Comparison of ENCODE assay signal across 12 cellular contexts in genomic region chr1:96538883-96539282, GRCh38.
DNase-seq lines count a peak whose midpoint lies in the region; FAIRE-seq and TF ChIP-seq lines count a peak whose summit lies in the region.
"Had no signal": no experiment of that assay in that cellular context is flagged by ENCODE, and none has a peak within 500 bp of the region (broad histone marks: within the 10 kb centered on the region; RNA-seq: fewer than 3 reads in every experiment).

No MANE protein-coding gene starts in this region.

- no peak overlapping the region for H3K27ac Mint-ChIP-seq in immature natural killer cell

- H3K4me3 ChIP-seq in epithelial cell of esophagus (ENCODE audit: low read length) (no peak overlapping the region), muscle layer of duodenum (ENCODE audit: low read depth in 1 of 2, low read length in 2 of 2) (no peak overlapping the region), urinary bladder (ENCODE audit: low read depth, low read length) (no peak overlapping the region)
- H3K4me3 ChIP-seq: A549, skin epidermis had no signal

- H3K27ac ChIP-seq in muscle layer of duodenum (ENCODE audit: low read length) = peak overlapping the region; percentile 74
- peak overlapping the region; percentile 59 for H3K27ac ChIP-seq in urinary bladder (ENCODE audit: low read depth)
- H3K27ac ChIP-seq: A549 had no signal

- H3K4me1 Mint-ChIP-seq in immature natural killer cell = no peaks in the 10 kb centered on the region

- H3K4me1 ChIP-seq in muscle layer of duodenum (ENCODE audit: control insufficient read depth in 1 of 2, insufficient read depth in 2 of 2, low read length in 2 of 2) (peaks cover 4 to 26% of the 10 kb centered on the region in 2 donors), urinary bladder (ENCODE audit: insufficient read depth) (peaks cover 2% of the 10 kb centered on the region)
- H3K4me1 ChIP-seq: A549 had no signal

- H3K27me3 ChIP-seq in muscle layer of duodenum (ENCODE audit: low read depth, low read length) = no peaks in the 10 kb centered on the region

- peaks cover 0 to 11% (median 4%) of the 10 kb centered on the region in 6 donors for H3K9me3 Mint-ChIP-seq in immature natural killer cell
- H3K9me3 Mint-ChIP-seq: activated T-cell treated with anti-CD3 and anti-CD28 coated beads, Interleukin-2, amount 50 U/mL, for 4 hours had no signal

- no peak for TF ChIP-seq CTCF in epithelial cell of esophagus (IDR thresholded peaks at IDR 0.05; ENCODE audit: insufficient read depth, low read depth, low read length, missing control alignments)
- no peak for TF ChIP-seq CTCF in GM13976 (IDR thresholded peaks at IDR 0.05; ENCODE audit: borderline replicate concordance, control extremely low read depth, extremely low read depth, insufficient read depth, missing control alignments)

- H3K36me3 Mint-ChIP-seq in immature natural killer cell = no peaks in the 10 kb centered on the region

- TF ChIP-seq POLR2A in GM12892 (IDR thresholded peaks at IDR 0.05; ENCODE audit: low read depth, low read length) = no peak

- 19% methylated on average over 5 of the region's 5 CpGs for WGBS in urinary bladder

- peaks cover 0 to 4% (median 0%) of the 10 kb centered on the region in 3 donors for H3K27me3 Mint-ChIP-seq in immature natural killer cell (ENCODE audit: low read depth in 3 of 3)

- peak; percentile 8 for DNase-seq in NCI-H1092 treated with DMSO at 0.1 percent for 48 hours (lab: John Stamatoyannopoulos, UW)
- no peak for DNase-seq in NCI-H1092 (lab: John Stamatoyannopoulos, UW)
- DNase-seq in epithelial cell of esophagus (ENCODE audit: low read depth) = peak; percentile 20
- no peak for DNase-seq in GM13976 (ENCODE audit: low spot score)
- DNase-seq in GM12892 (ENCODE audit: insufficient read length) = no peak
- DNase-seq in immature natural killer cell = no peak
- DNase-seq: activated T-cell treated with anti-CD3 and anti-CD28 coated beads, Interleukin-2, amount 50 U/mL, for 4 hours; trophoblast cell had no signal

- H3K36me3 ChIP-seq in muscle layer of duodenum (ENCODE audit: control insufficient read depth in 1 of 2, insufficient read depth in 2 of 2, low read length in 2 of 2) = no peaks in the 10 kb centered on the region
- no peaks in the 10 kb centered on the region for H3K36me3 ChIP-seq in urinary bladder (ENCODE audit: insufficient read depth)

- H3K4me3 Mint-ChIP-seq in immature natural killer cell = no peak overlapping the region
- H3K4me3 Mint-ChIP-seq: activated T-cell treated with anti-CD3 and anti-CD28 coated beads, Interleukin-2, amount 50 U/mL, for 4 hours had no signal

- FAIRE-seq in GM12892 (lab: Jason Lieb, UNC) = no peak
- FAIRE-seq: A549 had no signal

- in situ Hi-C loops in GM13976 (cut with MboI; ENCODE audit: low sequenced_read_pairs, unreplicated experiment) = no loop called here

- H3K9me3 ChIP-seq in muscle layer of duodenum (ENCODE audit: control insufficient read depth in 1 of 2, low read length in 2 of 2) = no peaks in the 10 kb centered on the region
- H3K9me3 ChIP-seq: A549 had no signal

Comparison
In these comparisons a context has a peak if more than half of its experiments do, and no peak if none do; other contexts are left out.
1. DNase-seq: peak in NCI-H1092 treated with DMSO at 0.1 percent for 48 hours (single experiment) and epithelial cell of esophagus (single experiment); none in NCI-H1092 (single experiment), GM13976 (single experiment), GM12892 (single experiment) and immature natural killer cell (0 of 3).